ENCODE assay signal across 11 cellular contexts in genomic region chr15:64502537-64502936, GRCh38. TPM values are rescaled to one million over a fixed set of nuclear protein-coding genes. Genes with fewer than 3 reads are reported as not detected.
DNase-seq lines count a peak whose midpoint lies in the region; ATAC-seq and TF ChIP-seq lines count a peak whose summit lies in the region.
"Had no signal": no experiment of that assay in that cellular context is flagged by ENCODE, and none has a peak within 500 bp of the region (broad histone marks: within the 10 kb centered on the region; RNA-seq: fewer than 3 reads in every experiment).

No MANE protein-coding gene starts in this region.

- in situ Hi-C loops in GM13976 (cut with MboI; ENCODE audit: low sequenced_read_pairs, unreplicated experiment) = no loop called here
- in situ Hi-C loops in GM13977 (cut with MboI; ENCODE audit: low pct_unique_long_range_greater_than_20kb, low sequenced_read_pairs, unreplicated experiment) = no loop called here

- peak overlapping the region; percentile 9 for H3K4me3 Mint-ChIP-seq in activated T-cell treated with anti-CD3 and anti-CD28 coated beads, Interleukin-2, amount 50 U/mL, for 24 hours
- H3K4me3 Mint-ChIP-seq in activated T-helper 1 cell treated with anti-CD3 and anti-CD28 coated beads, Interleukin-12 subunit alpha, Interleukin-12 subunit beta, Interleukin-2, Interleukin-4 antibody, amounts not matched to agents 30 ng/mL and 10 ng/mL and 1 ng/mL, durations not matched to agents 14 hours and 24 hours and 36 hours = peak overlapping the region; percentile 19

- H3K27me3 Mint-ChIP-seq in activated T-cell treated with anti-CD3 and anti-CD28 coated beads, Interleukin-2, amount 50 U/mL, for 24 hours = no peaks in the 10 kb centered on the region
- no peaks in the 10 kb centered on the region for H3K27me3 Mint-ChIP-seq in activated T-helper 1 cell treated with anti-CD3 and anti-CD28 coated beads, Interleukin-12 subunit alpha, Interleukin-12 subunit beta, Interleukin-2, Interleukin-4 antibody, amounts not matched to agents 30 ng/mL and 10 ng/mL and 1 ng/mL, durations not matched to agents 14 hours and 24 hours and 36 hours (ENCODE audit: insufficient read depth)

- no peaks in the 10 kb centered on the region for H3K9me3 Mint-ChIP-seq in activated T-cell treated with anti-CD3 and anti-CD28 coated beads, Interleukin-2, amount 50 U/mL, for 24 hours
- no peaks in the 10 kb centered on the region for H3K9me3 Mint-ChIP-seq in activated T-helper 1 cell treated with anti-CD3 and anti-CD28 coated beads, Interleukin-12 subunit alpha, Interleukin-12 subunit beta, Interleukin-2, Interleukin-4 antibody, amounts not matched to agents 30 ng/mL and 10 ng/mL and 1 ng/mL, durations not matched to agents 14 hours and 24 hours and 36 hours

- ATAC-seq in left ventricle myocardium superior = peak; percentile 11

- peaks cover 72% of the 10 kb centered on the region for H3K36me3 Mint-ChIP-seq in activated T-cell treated with anti-CD3 and anti-CD28 coated beads, Interleukin-2, amount 50 U/mL, for 24 hours (ENCODE audit: low read depth)
- peaks cover 31% of the 10 kb centered on the region for H3K36me3 Mint-ChIP-seq in activated T-helper 1 cell treated with anti-CD3 and anti-CD28 coated beads, Interleukin-12 subunit alpha, Interleukin-12 subunit beta, Interleukin-2, Interleukin-4 antibody, amounts not matched to agents 30 ng/mL and 10 ng/mL and 1 ng/mL, durations not matched to agents 14 hours and 24 hours and 36 hours (ENCODE audit: low read depth)

- H3K27ac ChIP-seq in temporal lobe (ENCODE audit: low read depth, low read length) = peak overlapping the region; percentile 79
- H3K27ac ChIP-seq: C4-2B had no signal

- peak overlapping the region; percentile 77 for H3K27ac Mint-ChIP-seq in activated T-cell treated with anti-CD3 and anti-CD28 coated beads, Interleukin-2, amount 50 U/mL, for 24 hours
- peak overlapping the region; percentile 74 for H3K27ac Mint-ChIP-seq in activated T-helper 1 cell treated with anti-CD3 and anti-CD28 coated beads, Interleukin-12 subunit alpha, Interleukin-12 subunit beta, Interleukin-2, Interleukin-4 antibody, amounts not matched to agents 30 ng/mL and 10 ng/mL and 1 ng/mL, durations not matched to agents 14 hours and 24 hours and 36 hours

- TF ChIP-seq CTCF in GM13976 (IDR thresholded peaks at IDR 0.05; ENCODE audit: borderline replicate concordance, control extremely low read depth, extremely low read depth, insufficient read depth, missing control alignments) (no peak), GM13977 (IDR thresholded peaks at IDR 0.05; ENCODE audit: extremely low read depth, insufficient read depth, missing control alignments) (no peak)

- H3K4me1 Mint-ChIP-seq in activated T-cell treated with anti-CD3 and anti-CD28 coated beads, Interleukin-2, amount 50 U/mL, for 24 hours (ENCODE audit: low read depth) = peaks cover 81% of the 10 kb centered on the region
- peaks cover 44% of the 10 kb centered on the region for H3K4me1 Mint-ChIP-seq in activated T-helper 1 cell treated with anti-CD3 and anti-CD28 coated beads, Interleukin-12 subunit alpha, Interleukin-12 subunit beta, Interleukin-2, Interleukin-4 antibody, amounts not matched to agents 30 ng/mL and 10 ng/mL and 1 ng/mL, durations not matched to agents 14 hours and 24 hours and 36 hours (ENCODE audit: low read depth)

- intact Hi-C loops in activated T-helper 1 cell treated with anti-CD3 and anti-CD28 coated beads, Interleukin-12 subunit alpha, Interleukin-12 subunit beta, Interleukin-2, Interleukin-4 antibody, amounts not matched to agents 30 ng/mL and 10 ng/mL and 1 ng/mL, durations not matched to agents 14 hours and 24 hours and 36 hours (cut with micrococcal nuclease) = loop anchor here (5.0 kb wide), 1 partner anchor 40 kb away; the partner anchor contains the start of gene ZNF609
- intact Hi-C loops in left ventricle myocardium superior (cut with micrococcal nuclease) = no loop called here

- DNase-seq in activated T-cell treated with anti-CD3 and anti-CD28 coated beads, Interleukin-2, amount 50 U/mL, for 24 hours = no peak
- DNase-seq in activated T-cell treated with anti-CD3 and anti-CD28 coated beads, Interleukin-2, amount 50 U/mL, for 1 hour = no peak
- no peak for DNase-seq in activated T-helper 1 cell treated with anti-CD3 and anti-CD28 coated beads, Interleukin-12 subunit alpha, Interleukin-12 subunit beta, Interleukin-2, Interleukin-4 antibody, amounts not matched to agents 30 ng/mL and 10 ng/mL and 1 ng/mL, durations not matched to agents 14 hours and 24 hours and 36 hours (ENCODE audit: low spot score)
- DNase-seq in left ventricle myocardium superior (no peak), GM13976 (ENCODE audit: low spot score) (no peak), GM13977 (ENCODE audit: low spot score) (no peak), NCI-H345 treated with DMSO at 0.1 percent for 48 hours (lab: John Stamatoyannopoulos, UW; ENCODE audit: unreplicated experiment) (no peak)
- DNase-seq: NCI-H1417 treated with DMSO at 0.1 percent for 48 hours, SHP77 had no signal

RNA-seq across cellular contexts. Expression of gene ZNF609, which starts 42.2 kb away (rescaled TPM):
- total RNA-seq in activated T-helper 1 cell treated with anti-CD3 and anti-CD28 coated beads, Interleukin-12 subunit alpha, Interleukin-12 subunit beta, Interleukin-2, Interleukin-4 antibody, amounts not matched to agents 30 ng/mL and 10 ng/mL and 1 ng/mL, durations not matched to agents 14 hours and 24 hours and 36 hours = 65.4 and 73.8 TPM in 2 replicates
- total RNA-seq in left ventricle myocardium superior (17.7 TPM), temporal lobe (32.2 TPM)
